ENCODE assay signal across 22 cellular contexts in genomic region chr12:9806714-9807113, GRCh38. TPM values are rescaled to one million over a fixed set of nuclear protein-coding genes. Genes with fewer than 3 reads are reported as not detected.
A peak's percentile ranks its signal among the peaks of the same experiment; 100 is the strongest.
DNase-seq lines count a peak whose midpoint lies in the region; ATAC-seq and TF ChIP-seq lines count a peak whose summit lies in the region.
"Had no signal": no experiment of that assay in that cellular context is flagged by ENCODE, and none has a peak within 500 bp of the region (broad histone marks: within the 10 kb centered on the region; RNA-seq: fewer than 3 reads in every experiment).

No MANE protein-coding gene starts in this region.

- no peaks in the 10 kb centered on the region for H4K20me1 ChIP-seq in IMR-90 (ENCODE audit: insufficient read depth, low read length)
- H4K20me1 ChIP-seq: BLaER1 had no signal

- BruUV-seq in IMR-90 (replicated peaks; lab: Mats Ljungman, UMichigan) = no TSS peak

- in situ Hi-C loops in IMR-90 (cut with MboI; ENCODE audit: low sequenced_read_pairs) (no loop called here), gastrocnemius medialis (cut with MboI; ENCODE audit: low sequenced_read_pairs in 4 of 4) (no loop called here)

- no peak overlapping the region for H4K91ac ChIP-seq in IMR-90 (ENCODE audit: insufficient read depth, low read depth, low read length)

- no peak overlapping the region for H3K4ac ChIP-seq in IMR-90 (ENCODE audit: low read depth, low read length)

- no peak overlapping the region for H2BK120ac ChIP-seq in IMR-90 (ENCODE audit: low read depth, low read length)

- dilution Hi-C loops in IMR-90 (cut with HindIII; ENCODE audit: low sequenced_read_pairs, unreplicated experiment) = no loop called here

- no peak overlapping the region for H4K8ac ChIP-seq in IMR-90 (ENCODE audit: low read depth in 2 of 2, low read length in 2 of 2)

- H3K14ac ChIP-seq in IMR-90 (replicated peaks; ENCODE audit: low read depth, low read length) = no peak overlapping the region

- H2BK15ac ChIP-seq in IMR-90 (ENCODE audit: low read depth, low read length) = no peak overlapping the region

- H2BK5ac ChIP-seq in IMR-90 (ENCODE audit: low read depth, low read length, poor library complexity, severe bottlenecking) = no peak overlapping the region

- peak overlapping the region; percentile 43 for H2AFZ ChIP-seq in IMR-90 (replicated peaks; ENCODE audit: low read length, poor library complexity)
- H2AFZ ChIP-seq: GM23338 had no signal

- H2AK5ac ChIP-seq in IMR-90 (ENCODE audit: low read depth, low read length) = no peak overlapping the region

- no peak for TF ChIP-seq POLR2A in IMR-90 (IDR thresholded peaks at IDR 0.05; ENCODE audit: low read depth, low read length)
- TF ChIP-seq POLR2A in gastrocnemius medialis (IDR thresholded peaks at IDR 0.05) = no peak

- H3K18ac ChIP-seq in IMR-90 (ENCODE audit: low read depth, low read length) = no peak overlapping the region

- no peak for DNase-seq in IMR-90
- DNase-seq in myocyte (ENCODE audit: low read depth) = peak; percentile 34
- DNase-seq in gastrocnemius medialis = peak in 1 of 2 donors; percentile 22
- no peak for DNase-seq in NCI-H748 treated with DMSO at 0.1 percent for 48 hours (lab: John Stamatoyannopoulos, UW)
- no peak for DNase-seq in CD4-positive, alpha-beta memory T cell
- DNase-seq in SW 1271 (lab: John Stamatoyannopoulos, UW) = no peak
- DNase-seq: CD4-positive, CD25-positive, alpha-beta regulatory T cell; CD8-positive, alpha-beta memory T cell; DMS 273 treated with DMSO at 0.1 percent for 48 hours; DMS79; EL; GDM1; H9 had no signal

- no peak overlapping the region for H3K27ac Mint-ChIP-seq in CD4-positive, alpha-beta memory T cell
- H3K27ac Mint-ChIP-seq: B cell; CD4-positive, CD25-positive, alpha-beta regulatory T cell; CD8-positive, alpha-beta memory T cell; GM23338; H9 had no signal

- H3K36me3 Mint-ChIP-seq in CD4-positive, alpha-beta memory T cell = no peaks in the 10 kb centered on the region
- H3K36me3 Mint-ChIP-seq: CD4-positive, CD25-positive, alpha-beta regulatory T cell; CD8-positive, alpha-beta memory T cell had no signal

- H3K36me3 ChIP-seq in IMR-90 (ENCODE audit: control insufficient read depth, insufficient read depth, low read length) (no peaks in the 10 kb centered on the region), gastrocnemius medialis (no peaks in the 10 kb centered on the region)
- H3K36me3 ChIP-seq in CD4-positive, alpha-beta memory T cell (ENCODE audit: insufficient read depth, low read length) = no peaks in the 10 kb centered on the region
- H3K36me3 ChIP-seq: BLaER1 had no signal

- H3K27me3 ChIP-seq in IMR-90 (ENCODE audit: control insufficient read depth, insufficient read depth, low read length) (peaks cover 5% of the 10 kb centered on the region), gastrocnemius medialis (no peaks in the 10 kb centered on the region)
- no peaks in the 10 kb centered on the region for H3K27me3 ChIP-seq in CD4-positive, alpha-beta memory T cell (ENCODE audit: insufficient read depth, low read length)
- H3K27me3 ChIP-seq: BLaER1 had no signal

- 70% methylated on average over 2 of the region's 4 CpGs; no CpG with 5 or more reads in 1 of the 2 experiments for WGBS in IMR-90 (ENCODE audit: extremely low coverage in 2 of 2, insufficient read length in 1 of 2), 2 experiments

- H3K23ac ChIP-seq in IMR-90 (ENCODE audit: low read depth, low read length) = no peak overlapping the region

- H3K4me1 ChIP-seq in IMR-90 (ENCODE audit: control insufficient read depth, insufficient read depth, low read length) = no peaks in the 10 kb centered on the region
- peaks cover 0 to 5% of the 10 kb centered on the region in 2 donors for H3K4me1 ChIP-seq in gastrocnemius medialis
- H3K4me1 ChIP-seq in CD4-positive, alpha-beta memory T cell (ENCODE audit: insufficient read depth, low read length) = no peaks in the 10 kb centered on the region

- H2AK9ac ChIP-seq in IMR-90 (replicated peaks; ENCODE audit: low read depth, low read length, poor library complexity) = no peak overlapping the region

- H3K9me3 ChIP-seq in IMR-90 (ENCODE audit: control insufficient read depth, insufficient read depth, low read length) (no peaks in the 10 kb centered on the region), gastrocnemius medialis (no peaks in the 10 kb centered on the region)
- H3K9me3 ChIP-seq in CD4-positive, alpha-beta memory T cell (ENCODE audit: control insufficient read depth in 1 of 2, low read length in 2 of 2) = no peaks in the 10 kb centered on the region
- H3K9me3 ChIP-seq: BLaER1 had no signal

- no peak overlapping the region for H3K9ac ChIP-seq in IMR-90 (ENCODE audit: low read depth, low read length)
- H3K9ac ChIP-seq: BLaER1 had no signal

- H3K27me3 Mint-ChIP-seq in CD4-positive, alpha-beta memory T cell = peaks cover 7 to 10% of the 10 kb centered on the region in 2 donors

- H3K27ac ChIP-seq in IMR-90 (ENCODE audit: insufficient read depth, low read length) = no peak overlapping the region
- peak overlapping the region in 1 of 4 donors; percentile 37 for H3K27ac ChIP-seq in gastrocnemius medialis
- H3K27ac ChIP-seq in CD4-positive, alpha-beta memory T cell (ENCODE audit: low read depth, low read length) = no peak overlapping the region
- H3K27ac ChIP-seq: 22Rv1, BLaER1, C4-2B had no signal

- H3K4me2 ChIP-seq in IMR-90 (ENCODE audit: low read depth, low read length) = no peak overlapping the region
- H3K4me2 ChIP-seq: BLaER1, GM23338 had no signal

- H2BK20ac ChIP-seq in IMR-90 (ENCODE audit: low read depth, low read length) = no peak overlapping the region

- TF ChIP-seq RAD21 in IMR-90 (IDR thresholded peaks at IDR 0.05; ENCODE audit: low read length) = no peak

- H3K9me1 ChIP-seq in IMR-90 (ENCODE audit: insufficient read depth, low read length) = no peaks in the 10 kb centered on the region

- CTCF ChIA-PET in IMR-90 (lab: Yijun Ruan, JAX) = no interaction called here
- CTCF ChIA-PET in CD4-positive, alpha-beta memory T cell (lab: Charles Lee; ENCODE audit: partially characterized antibody) = interaction anchor here (4.1 to 5.2 kb wide), 2 partner anchors 8 to 56 kb away, joined by 21 to 39 read pairs; no protein-coding TSS in a partner anchor

- TF ChIP-seq CTCF in IMR-90 (conservative IDR thresholded peaks at IDR 0.05; ENCODE audit: low read depth, low read length) (no peak), gastrocnemius medialis (IDR thresholded peaks at IDR 0.05 in 4 of 5, conservative IDR thresholded peaks at IDR 0.05 in 1 of 5) (no peak)

- no peak overlapping the region for H3K4me3 Mint-ChIP-seq in CD4-positive, alpha-beta memory T cell
- H3K4me3 Mint-ChIP-seq: B cell; CD4-positive, CD25-positive, alpha-beta regulatory T cell; CD8-positive, alpha-beta memory T cell; GM23338; H9 had no signal

- no peak overlapping the region for H4K5ac ChIP-seq in IMR-90 (ENCODE audit: low read depth, low read length)

- H3K79me1 ChIP-seq in IMR-90 (ENCODE audit: low read depth in 1 of 2, low read length in 2 of 2) = no peaks in the 10 kb centered on the region

- H3K4me1 Mint-ChIP-seq in CD4-positive, alpha-beta memory T cell = peaks cover 0 to 5% (median 2%) of the 10 kb centered on the region in 4 donors
- H3K4me1 Mint-ChIP-seq: H9 had no signal

- intact Hi-C loops in IMR-90 (cut with micrococcal nuclease) = no loop called here
- intact Hi-C loops in gastrocnemius medialis (cut with DNase I; ENCODE audit: low total_unique reads) = no loop called here
- intact Hi-C loops in CD4-positive, alpha-beta memory T cell (cut with micrococcal nuclease) = no loop called here

- POLR2A ChIA-PET in IMR-90 (lab: Charles Lee; ENCODE audit: unreplicated experiment) = no interaction called here
- POLR2A ChIA-PET in CD4-positive, alpha-beta memory T cell (lab: Charles Lee; ENCODE audit: partially characterized antibody) = interaction anchor here (1.3 kb wide), 1 partner anchor 48 kb away, joined by 3 read pairs; no protein-coding TSS in a partner anchor

- H3K4me3 ChIP-seq in IMR-90 (ENCODE audit: insufficient read depth, low read depth, low read length) (no peak overlapping the region), gastrocnemius medialis (no peak overlapping the region)
- no peak overlapping the region for H3K4me3 ChIP-seq in CD4-positive, alpha-beta memory T cell (ENCODE audit: low read length in 2 of 2)
- H3K4me3 ChIP-seq: BLaER1, GM12878, GM23338 had no signal

- ATAC-seq in IMR-90 (ENCODE audit: low read depth) (no peak), gastrocnemius medialis (peak; percentile 73 to 86)
- ATAC-seq: GM12878, GM23338, HCT116 had no signal

- no peak overlapping the region for H3K56ac ChIP-seq in IMR-90 (ENCODE audit: extremely low read depth, insufficient read depth, low read length)

- no peaks in the 10 kb centered on the region for H3K9me3 Mint-ChIP-seq in CD4-positive, alpha-beta memory T cell
- H3K9me3 Mint-ChIP-seq: CD4-positive, CD25-positive, alpha-beta regulatory T cell; CD8-positive, alpha-beta memory T cell; GM23338; H9 had no signal

TF ChIP-seq in IMR-90, 13 proteins besides CTCF, POLR2A, EP300 and RAD21 (continues in another document):
- TF ChIP-seq RFX5 (IDR thresholded peaks at IDR 0.05; ENCODE audit: low read depth, low read length) = no peak
- no peak for TF ChIP-seq BHLHE40 (IDR thresholded peaks at IDR 0.05; ENCODE audit: low read depth, low read length)

RNA-seq across cellular contexts. Expression of gene KLRF1, which starts 20.6 kb away (rescaled TPM):
- total RNA-seq in IMR-90 (2012; rRNA removed) (not detected in 2 replicates), myocyte (not detected in 2 replicates), gastrocnemius medialis (not detected)
- polyA plus RNA-seq in IMR-90 (2012; rRNA removed) = not detected in 2 replicates
- polyA plus RNA-seq in IMR-90 (2012; cell fraction: cytosol; rRNA removed) = not detected in 2 replicates
- not detected in 2 replicates for polyA plus RNA-seq in IMR-90 (2012; cell fraction: nucleus; rRNA removed; ENCODE audit: low replicate concordance)
- not detected for polyA plus RNA-seq in myocyte (2012)
- under 1 TPM; 0.28 to 0.49 TPM for total RNA-seq in CD4-positive, alpha-beta memory T cell
- 1 to 10 TPM in 1 of 2 donors, under 1 TPM in 1; 0.30 to 1.1 TPM for polyA plus RNA-seq in CD4-positive, alpha-beta memory T cell
- total RNA-seq: CD4-positive, CD25-positive, alpha-beta regulatory T cell; CD8-positive, alpha-beta memory T cell; GM23338; H9 had no signal
- polyA plus RNA-seq: AG04450 had no signal

RNA-seq across cellular contexts. Expression of gene CD69, which starts 46.0 kb away (rescaled TPM):
- total RNA-seq in IMR-90 (2012; rRNA removed) (not detected in 2 replicates), myocyte (not detected in 2 replicates), gastrocnemius medialis (under 1 TPM in 3 of 4 donors, not detected in 1; 0.41 to 0.72 (median 0.51) TPM)
- not detected in 2 replicates for polyA plus RNA-seq in IMR-90 (2012; rRNA removed)
- not detected in 2 replicates for polyA plus RNA-seq in IMR-90 (2012; cell fraction: cytosol; rRNA removed)
- 0.08 TPM in 1 of 2 replicates, not detected in the other for polyA plus RNA-seq in IMR-90 (2012; cell fraction: nucleus; rRNA removed; ENCODE audit: low replicate concordance)
- polyA plus RNA-seq in myocyte (2012) = not detected
- 10 to 100 TPM; 31.0 to 35.9 TPM for total RNA-seq in CD4-positive, alpha-beta memory T cell
- 1,000 to 10,000 TPM in 1 of 2 donors, 100 to 1,000 TPM in 1; 145 to 1,121 TPM for polyA plus RNA-seq in CD4-positive, alpha-beta memory T cell
- total RNA-seq: GM23338, H4, H9 had no signal
- polyA plus RNA-seq: AG04450, GM23338 had no signal

Comparison
In these comparisons a context has a peak if more than half of its experiments do, and no peak if none do; other contexts are left out.
1. RNA of gene CD69, which starts 46.0 kb away (total RNA-seq): 31.0 to 35.9 TPM in CD4-positive, alpha-beta memory T cell; 0.41 to 0.72 TPM in gastrocnemius medialis, not detected in IMR-90 and not detected in myocyte; every median in the first group is over 10 times any median in the second.